Comparison of ENCODE assay signal across 11 cellular contexts in genomic region chr22:42716221-42716620, GRCh38. TPM values are rescaled to one million over a fixed set of nuclear protein-coding genes. Genes with fewer than 3 reads are reported as not detected.
DNase-seq lines count a peak whose midpoint lies in the region; ATAC-seq and TF ChIP-seq lines count a peak whose summit lies in the region.
"Had no signal": no experiment of that assay in that cellular context is flagged by ENCODE, and none has a peak within 500 bp of the region (broad histone marks: within the 10 kb centered on the region; RNA-seq: fewer than 3 reads in every experiment).

No MANE protein-coding gene starts in this region.

- H3K36me3 ChIP-seq in heart right ventricle: peaks cover 0 to 25% (median 0%) of the 10 kb centered on the region in 9 donors
- peaks cover 3 to 10% of the 10 kb centered on the region in 2 donors for H3K36me3 ChIP-seq in stomach smooth muscle (ENCODE audit: control insufficient read depth in 2 of 2, insufficient read depth in 2 of 2, low read length in 2 of 2)
- H3K36me3 ChIP-seq in mucosa of descending colon (ENCODE audit: low read depth): no peaks in the 10 kb centered on the region
- no peaks in the 10 kb centered on the region for H3K36me3 ChIP-seq in body of pancreas (replicated peaks in 1 of 2; ENCODE audit: insufficient read depth in 1 of 2, low read depth in 2 of 2)
- H3K36me3 ChIP-seq: upper lobe of left lung had no signal

- H3K27me3 ChIP-seq in heart right ventricle: peaks cover 0 to 35% (median 0%) of the 10 kb centered on the region in 7 donors
- no peaks in the 10 kb centered on the region for H3K27me3 ChIP-seq in stomach smooth muscle (ENCODE audit: control insufficient read depth in 1 of 2, insufficient read depth in 2 of 2, low read length in 2 of 2)
- H3K27me3 ChIP-seq in body of pancreas: peaks cover 0 to 4% of the 10 kb centered on the region in 2 donors

- no peaks in the 10 kb centered on the region for H3K9me3 Mint-ChIP-seq in endothelial cell (ENCODE audit: unreplicated experiment)
- H3K9me3 Mint-ChIP-seq: activated CD4-positive, alpha-beta memory T cell treated with anti-CD3 and anti-CD28 coated beads, Interleukin-2, amount 10 ng/mL, durations not matched to agents 7 days and 5 days had no signal

- intact Hi-C loops in heart right ventricle (cut with DNase I): loop anchor here in 3 of 10 donors (5.0 kb wide), 3 partner anchors 34 to 54 kb away; no protein-coding TSS in a partner anchor
- intact Hi-C loops in Right ventricle myocardium inferior (cut with DNase I): loop anchor here (5.0 kb wide), 1 partner anchor 54 kb away; no protein-coding TSS in a partner anchor
- intact Hi-C loops in mucosa of descending colon (cut with DNase I, micrococcal nuclease): no loop called here
- intact Hi-C loops in body of pancreas (cut with DNase I): no loop called here

- no peak overlapping the region for H3K4me3 Mint-ChIP-seq in endothelial cell (ENCODE audit: unreplicated experiment)
- H3K4me3 Mint-ChIP-seq: activated CD4-positive, alpha-beta memory T cell treated with anti-CD3 and anti-CD28 coated beads, Interleukin-2, amount 10 ng/mL, durations not matched to agents 7 days and 5 days had no signal

- peak overlapping the region in 9 of 10 donors; percentile 15 to 99 (median 95) for H3K27ac ChIP-seq in heart right ventricle
- peak overlapping the region; percentile 69 for H3K27ac ChIP-seq in stomach smooth muscle (ENCODE audit: low read length)
- no peak overlapping the region for H3K27ac ChIP-seq in body of pancreas
- H3K27ac ChIP-seq: upper lobe of left lung had no signal

- H3K36me3 Mint-ChIP-seq in endothelial cell (ENCODE audit: low read depth, unreplicated experiment): peaks cover 3% of the 10 kb centered on the region

- TF ChIP-seq POLR2A in body of pancreas (IDR thresholded peaks at IDR 0.05): no peak

- peaks cover 5% of the 10 kb centered on the region for H3K27me3 Mint-ChIP-seq in endothelial cell (ENCODE audit: unreplicated experiment)

- H3K4me1 ChIP-seq in heart right ventricle: peaks cover 23 to 88% (median 77%) of the 10 kb centered on the region in 9 donors
- H3K4me1 ChIP-seq in stomach smooth muscle (ENCODE audit: control insufficient read depth, insufficient read depth, low read length): peaks cover 48% of the 10 kb centered on the region
- H3K4me1 ChIP-seq in mucosa of descending colon (ENCODE audit: low read depth): peaks cover 12% of the 10 kb centered on the region
- peaks cover 22% of the 10 kb centered on the region for H3K4me1 ChIP-seq in body of pancreas

- H3K9ac ChIP-seq in stomach smooth muscle (ENCODE audit: low read length in 2 of 2): no peak overlapping the region

- H3K4me3 ChIP-seq in heart right ventricle (no peak overlapping the region), stomach smooth muscle (ENCODE audit: low read length in 2 of 2) (peak overlapping the region in 1 of 2 donors; percentile 8), mucosa of descending colon (no peak overlapping the region), body of pancreas (no peak overlapping the region)
- H3K4me3 ChIP-seq: upper lobe of left lung had no signal

- no peak for DNase-seq in heart right ventricle
- DNase-seq in Right ventricle myocardium inferior (ENCODE audit: missing footprints): no peak
- DNase-seq in endothelial cell (ENCODE audit: low spot score): no peak
- DNase-seq in mucosa of descending colon: no peak
- DNase-seq in body of pancreas: no peak
- DNase-seq: activated CD4-positive, alpha-beta memory T cell treated with anti-CD3 and anti-CD28 coated beads, Interleukin-2, amount 10 ng/mL, durations not matched to agents 7 days and 5 days; stimulated activated CD4-positive, alpha-beta T cell treated with anti-CD3 and anti-CD28 coated beads, Interleukin-4, amount 100 ng/mL, for 24 hours; upper lobe of left lung had no signal

- H3K27ac Mint-ChIP-seq in endothelial cell (ENCODE audit: unreplicated experiment): peak overlapping the region; percentile 67
- H3K27ac Mint-ChIP-seq: activated CD4-positive, alpha-beta memory T cell treated with anti-CD3 and anti-CD28 coated beads, Interleukin-2, amount 10 ng/mL, durations not matched to agents 7 days and 5 days had no signal

- WGBS in heart right ventricle, 2 donors: 71 to 77% methylated on average over 6 of the region's 6 CpGs
- 70 to 85% methylated on average over 6 of the region's 6 CpGs for WGBS in body of pancreas, 2 donors

- TF ChIP-seq CTCF in heart right ventricle (IDR thresholded peaks at IDR 0.05): no peak
- TF ChIP-seq CTCF in endothelial cell (IDR thresholded peaks at IDR 0.05; ENCODE audit: unreplicated experiment): no peak
- TF ChIP-seq CTCF in mucosa of descending colon (IDR thresholded peaks at IDR 0.05): no peak
- no peak for TF ChIP-seq CTCF in body of pancreas (IDR thresholded peaks at IDR 0.05)

- H3K9me3 ChIP-seq in heart right ventricle (peaks cover 0 to under 1% (median 0%) of the 10 kb centered on the region in 11 donors), stomach smooth muscle (ENCODE audit: control insufficient read depth in 2 of 2, low read length in 2 of 2) (no peaks in the 10 kb centered on the region), mucosa of descending colon (no peaks in the 10 kb centered on the region), body of pancreas (no peaks in the 10 kb centered on the region)
- H3K9me3 ChIP-seq: upper lobe of left lung had no signal

- peaks cover 35% of the 10 kb centered on the region for H3K4me1 Mint-ChIP-seq in endothelial cell (ENCODE audit: unreplicated experiment)

- ATAC-seq in heart right ventricle (peak in 3 of 8 donors; percentile 15 to 28 (median 24)), Right ventricle myocardium inferior (no peak), HG03066 (IDR thresholded peaks at IDR 0.05; ENCODE audit: low read depth, unreplicated experiment) (peak; percentile 32), mucosa of descending colon (no peak), HG02870 (IDR thresholded peaks at IDR 0.05; ENCODE audit: unreplicated experiment) (no peak), body of pancreas (no peak)

RNA-seq across cellular contexts. Expression of gene A4GALT, which starts 4.4 kb away (rescaled TPM):
- 100 to 1,000 TPM in 2 of 10 donors, 10 to 100 TPM in 8; 61.4 to 123 (median 80.6) TPM for total RNA-seq in heart right ventricle
- 100 to 1,000 TPM in 1 of 2 donors, 10 to 100 TPM in 1; 95.0 to 167 TPM for polyA plus RNA-seq in heart right ventricle
- total RNA-seq in Right ventricle myocardium inferior: 81.2 TPM
- 5.3 TPM for total RNA-seq in endothelial cell (ENCODE audit: unreplicated experiment)
- total RNA-seq in mucosa of descending colon: 10 to 100 TPM in 1 of 3 donors, 1 to 10 TPM in 2; 4.0 to 29.8 (median 9.3) TPM
- 1 to 10 TPM; 3.1 to 6.9 TPM for total RNA-seq in body of pancreas

Comparison
In these comparisons a context has a peak if more than half of its experiments do, and no peak if none do; other contexts are left out.
1. H3K27ac ChIP-seq: peak in heart right ventricle (9 of 10) and stomach smooth muscle (single experiment); none in body of pancreas (0 of 4).